17 cellular contexts compared by ENCODE assay signal in genomic region chr13:83877901-83878300, GRCh38. TPM values are rescaled to one million over a fixed set of nuclear protein-coding genes. Genes with fewer than 3 reads are reported as not detected.
"Had no signal": no experiment of that assay in that cellular context is flagged by ENCODE, and none has a peak within 500 bp of the region (broad histone marks: within the 10 kb centered on the region; RNA-seq: fewer than 3 reads in every experiment).

No MANE protein-coding gene starts in this region.

- H3K36me3 Mint-ChIP-seq: activated naive CD8-positive, alpha-beta T cell treated with anti-CD3 and anti-CD28 coated beads for 36 hours; naive B cell had no signal

- ATAC-seq: gastrocnemius medialis, sciatic nerve, T-helper 17 cell had no signal

- H3K27ac Mint-ChIP-seq: activated naive CD8-positive, alpha-beta T cell treated with anti-CD3 and anti-CD28 coated beads for 36 hours; immature natural killer cell; naive B cell; T-helper 17 cell had no signal

- H3K4me3 ChIP-seq: gastrocnemius medialis, prostate gland, spleen, suprapubic skin, upper lobe of left lung had no signal

- H3K36me3 ChIP-seq: gastrocnemius medialis, prostate gland, spleen, suprapubic skin, upper lobe of left lung had no signal

- H3K27ac ChIP-seq: gastrocnemius medialis, prostate gland, spleen, suprapubic skin, upper lobe of left lung had no signal

- H3K4me3 Mint-ChIP-seq: activated naive CD8-positive, alpha-beta T cell treated with anti-CD3 and anti-CD28 coated beads for 36 hours; immature natural killer cell; T-helper 17 cell had no signal

- H3K9me3 ChIP-seq: gastrocnemius medialis, prostate gland, suprapubic skin, upper lobe of left lung had no signal

- DNase-seq: activated CD4-positive, alpha-beta T cell treated with anti-CD3 and anti-CD28 coated beads for 1 hour; activated CD4-positive, alpha-beta T cell treated with anti-CD3 and anti-CD28 coated beads, Interleukin-2, amount 50 U/mL, for 48 hours; activated gamma-delta T cell; activated naive CD8-positive, alpha-beta T cell treated with anti-CD3 and anti-CD28 coated beads for 36 hours; activated T-cell treated with anti-CD3 and anti-CD28 coated beads, Interleukin-2, amount 50 U/mL, for 48 hours; gastrocnemius medialis; immature natural killer cell; naive B cell; occipital lobe; spleen; stimulated activated naive CD4-positive, alpha-beta T cell; T-helper 17 cell; upper lobe of left lung had no signal

- H3K4me1 ChIP-seq: gastrocnemius medialis, prostate gland had no signal

RNA-seq across cellular contexts. Expression of gene SLITRK1, which starts 4.4 kb away (rescaled TPM):
- total RNA-seq: activated naive CD8-positive, alpha-beta T cell treated with anti-CD3 and anti-CD28 coated beads for 36 hours; gastrocnemius medialis; lung microvascular endothelial cell; prostate gland; spleen; suprapubic skin; T-helper 17 cell; upper lobe of left lung had no signal
